ENCODE assay signal across 1 cellular context in genomic region chr1:109864063-109864822, GRCh38.
TF ChIP-seq lines count a peak whose summit lies in the region.

No MANE protein-coding gene starts in this region.

TF ChIP-seq in GM23338, 12 proteins besides CTCF, POLR2A, EP300 and RAD21 (continued from another document):
- TF ChIP-seq REST (IDR thresholded peaks at IDR 0.05; ENCODE audit: unreplicated experiment) (no peak), POLR2AphosphoS5 (IDR thresholded peaks at IDR 0.05; ENCODE audit: low read depth) (no peak), ETS1 (IDR thresholded peaks at IDR 0.05) (no peak), STAT1 (IDR thresholded peaks at IDR 0.05; ENCODE audit: unreplicated experiment) (no peak), NANOG (IDR thresholded peaks at IDR 0.05; ENCODE audit: borderline replicate concordance) (no peak)
